Comparison of ENCODE assay signal across 1 cellular context in the genomic region with DNA sequence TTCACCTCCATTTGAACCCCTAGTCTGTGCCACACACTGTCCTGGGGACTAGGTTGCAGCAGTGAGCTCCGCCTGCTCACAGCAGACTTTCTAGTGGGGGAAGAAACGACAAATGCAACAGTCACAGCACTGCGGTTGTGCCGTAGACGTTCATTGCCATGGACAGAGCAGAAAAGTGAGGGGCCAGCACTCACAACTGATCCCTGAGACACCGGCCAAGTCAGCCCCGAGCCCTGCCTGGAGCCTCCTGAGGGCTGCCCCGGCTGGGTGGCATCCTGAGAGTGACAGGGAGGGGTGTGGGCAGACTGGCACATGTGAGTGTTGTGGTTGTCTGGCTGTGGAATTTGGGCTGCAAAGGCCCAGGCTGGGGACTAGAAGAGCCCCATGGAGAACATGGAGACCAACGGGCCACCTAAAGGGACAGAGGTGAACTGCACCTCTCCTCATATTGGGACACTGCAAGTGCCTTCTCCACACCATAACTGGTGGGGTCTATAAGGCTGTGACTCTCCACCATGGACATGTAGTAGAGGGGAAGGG.
TF ChIP-seq lines count a peak whose summit lies in the region.

No MANE protein-coding gene starts in this region.

TF ChIP-seq in endothelial cell of umbilical vein, 7 proteins besides CTCF, POLR2A, EP300 and RAD21:
- TF ChIP-seq POLR2AphosphoS5 (IDR thresholded peaks at IDR 0.05; ENCODE audit: insufficient read depth, low read depth, low read length) (no peak), FOS (IDR thresholded peaks at IDR 0.05; ENCODE audit: borderline replicate concordance, insufficient read depth, low read length) (no peak), MYC (IDR thresholded peaks at IDR 0.05; ENCODE audit: low read depth, low read length) (no peak), GATA2 (IDR thresholded peaks at IDR 0.05; ENCODE audit: insufficient read depth, insufficient read length, low read depth, low read length) (no peak), JUN (IDR thresholded peaks at IDR 0.05; ENCODE audit: borderline replicate concordance, insufficient read depth, insufficient read length, low read depth) (no peak), EZH2 (IDR thresholded peaks at IDR 0.05; ENCODE audit: borderline replicate concordance, low read depth, low read length, severe bottlenecking) (no peak), MAX (IDR thresholded peaks at IDR 0.05; ENCODE audit: insufficient read depth, insufficient read length) (no peak)
